In genomic region chr1:196887515-196888239, GRCh38 we compare ENCODE assay signal across 14 cellular contexts. TPM values are rescaled to one million over a fixed set of nuclear protein-coding genes. Genes with fewer than 3 reads are reported as not detected.
DNase-seq lines count a peak whose midpoint lies in the region; ATAC-seq and TF ChIP-seq lines count a peak whose summit lies in the region.
"Had no signal": no experiment of that assay in that cellular context is flagged by ENCODE, and none has a peak within 500 bp of the region (broad histone marks: within the 10 kb centered on the region; RNA-seq: fewer than 3 reads in every experiment).

Gene CFHR4 (plus strand): TSS chr1:196888052. CDS start chr1:196888151, 99 bp downstream.

- H3K9me3 ChIP-seq in spleen: peaks cover 0 to 17% (median 6%) of the 10 kb centered on the region in 8 donors
- H3K9me3 ChIP-seq in heart left ventricle: peaks cover 0 to 7% (median 0%) of the 10 kb centered on the region in 12 donors
- H3K9me3 ChIP-seq: esophagus squamous epithelium, suprapubic skin had no signal

- H3K4me1 Mint-ChIP-seq in T-cell: no peaks in the 10 kb centered on the region
- H3K4me1 Mint-ChIP-seq: activated naive CD8-positive, alpha-beta T cell treated with anti-CD3 and anti-CD28 coated beads, Interleukin-2, amount 10 ng/mL, durations not matched to agents 7 days and 5 days had no signal

- H3K27ac Mint-ChIP-seq in T-cell: no peak within 1 kb of the TSS
- H3K27ac Mint-ChIP-seq: activated naive CD8-positive, alpha-beta T cell treated with anti-CD3 and anti-CD28 coated beads, Interleukin-2, amount 10 ng/mL, durations not matched to agents 7 days and 5 days; CD8-positive, alpha-beta T cell had no signal

- POLR2A ChIA-PET in T-cell (lab: Charles Lee): no interaction called here

- no peaks in the 10 kb centered on the region for H3K4me1 ChIP-seq in spleen
- H3K4me1 ChIP-seq in heart left ventricle: no peaks in the 10 kb centered on the region
- H3K4me1 ChIP-seq: esophagus squamous epithelium, suprapubic skin had no signal

- H3K9me3 Mint-ChIP-seq in T-cell: peaks cover 0 to 14% (median 6%) of the 10 kb centered on the region in 3 donors
- H3K9me3 Mint-ChIP-seq: activated naive CD8-positive, alpha-beta T cell treated with anti-CD3 and anti-CD28 coated beads, Interleukin-2, amount 10 ng/mL, durations not matched to agents 7 days and 5 days had no signal

- H3K27ac ChIP-seq in spleen: no peak within 1 kb of the TSS
- H3K27ac ChIP-seq in heart left ventricle: no peak within 1 kb of the TSS
- H3K27ac ChIP-seq: esophagus squamous epithelium, suprapubic skin had no signal

- CTCF ChIA-PET in T-cell (lab: Charles Lee): no interaction called here

- H3K4me3 Mint-ChIP-seq in T-cell: no peak within 1 kb of the TSS
- H3K4me3 Mint-ChIP-seq: activated naive CD8-positive, alpha-beta T cell treated with anti-CD3 and anti-CD28 coated beads, Interleukin-2, amount 10 ng/mL, durations not matched to agents 7 days and 5 days; CD8-positive, alpha-beta T cell had no signal

- H3K27me3 ChIP-seq in spleen (replicated peaks in 1 of 7) (no peaks in the 10 kb centered on the region), heart left ventricle (no peaks in the 10 kb centered on the region)
- H3K27me3 ChIP-seq: esophagus squamous epithelium, suprapubic skin had no signal

- H3K4me3 ChIP-seq in spleen: no peak within 1 kb of the TSS
- H3K4me3 ChIP-seq in heart left ventricle: no peak within 1 kb of the TSS
- H3K4me3 ChIP-seq: esophagus squamous epithelium, suprapubic skin had no signal

- no peak for TF ChIP-seq CTCF in spleen (IDR thresholded peaks at IDR 0.05 in 8 of 11, conservative IDR thresholded peaks at IDR 0.05 in 3 of 11)
- TF ChIP-seq CTCF in heart left ventricle (IDR thresholded peaks at IDR 0.05): no peak

- H3K27me3 Mint-ChIP-seq in T-cell: no peaks in the 10 kb centered on the region
- H3K27me3 Mint-ChIP-seq: activated naive CD8-positive, alpha-beta T cell treated with anti-CD3 and anti-CD28 coated beads, Interleukin-2, amount 10 ng/mL, durations not matched to agents 7 days and 5 days had no signal

- ATAC-seq in GM19452 (IDR thresholded peaks at IDR 0.05; ENCODE audit: unreplicated experiment) (peak; percentile 97), HG02852 (IDR thresholded peaks at IDR 0.05; ENCODE audit: unreplicated experiment) (peak; percentile 95), HG03439 (IDR thresholded peaks at IDR 0.05; ENCODE audit: unreplicated experiment) (peak; percentile 96), heart left ventricle (no peak), T-cell (replicated peaks in 1 of 4) (no peak)
- ATAC-seq: CD8-positive, alpha-beta T cell had no signal

- intact Hi-C loops in spleen (cut with DNase I; ENCODE audit: low total_unique reads): no loop called here
- intact Hi-C loops in heart left ventricle (cut with DNase I): no loop called here

- TF ChIP-seq POLR2A in spleen (IDR thresholded peaks at IDR 0.05) (no peak), heart left ventricle (IDR thresholded peaks at IDR 0.05) (no peak)

- no peak for DNase-seq in A172 (ENCODE audit: low spot score)
- no peak for DNase-seq in spleen
- no peak for DNase-seq in heart left ventricle
- DNase-seq in T-cell: no peak
- DNase-seq: activated naive CD8-positive, alpha-beta T cell treated with anti-CD3 and anti-CD28 coated beads, Interleukin-2, amount 10 ng/mL, durations not matched to agents 7 days and 5 days; CD8-positive, alpha-beta T cell; esophagus squamous epithelium; KG1; NCI-H2107; T1000 had no signal

- no peaks in the 10 kb centered on the region for H3K36me3 ChIP-seq in spleen
- H3K36me3 ChIP-seq in heart left ventricle: no peaks in the 10 kb centered on the region
- H3K36me3 ChIP-seq: esophagus squamous epithelium, suprapubic skin had no signal

- H3K36me3 Mint-ChIP-seq in T-cell: no peaks in the 10 kb centered on the region
- H3K36me3 Mint-ChIP-seq: activated naive CD8-positive, alpha-beta T cell treated with anti-CD3 and anti-CD28 coated beads, Interleukin-2, amount 10 ng/mL, durations not matched to agents 7 days and 5 days; CD8-positive, alpha-beta T cell had no signal

RNA-seq across cellular contexts. Expression of gene CFHR4, which starts in this region (rescaled TPM):
- total RNA-seq in A172 (2014; rRNA removed; shearing (Covaris generic)): not detected in 2 replicates
- under 1 TPM in 2 of 7 donors, not detected in 5; 0.32 to 0.40 TPM for total RNA-seq in spleen
- not detected for polyA plus RNA-seq in spleen
- not detected for total RNA-seq in heart left ventricle
- not detected for polyA plus RNA-seq in heart left ventricle
- total RNA-seq in T-cell: not detected
- total RNA-seq: activated naive CD8-positive, alpha-beta T cell treated with anti-CD3 and anti-CD28 coated beads, Interleukin-2, amount 10 ng/mL, durations not matched to agents 7 days and 5 days; CD8-positive, alpha-beta T cell; esophagus squamous epithelium; suprapubic skin had no signal

Comparison
In these comparisons a context has a peak if more than half of its experiments do, and no peak if none do; other contexts are left out.
1. ATAC-seq: peak in GM19452 (single experiment), HG02852 (single experiment) and HG03439 (single experiment); none in heart left ventricle (0 of 4) and T-cell (0 of 4).